Comparison of ENCODE assay signal across 27 cellular contexts in genomic region chr2:236130349-236130998, GRCh38. TPM values are rescaled to one million over a fixed set of nuclear protein-coding genes. Genes with fewer than 3 reads are reported as not detected.
"Had no signal": no experiment of that assay in that cellular context is flagged by ENCODE, and none has a peak within 500 bp of the region (broad histone marks: within the 10 kb centered on the region; RNA-seq: fewer than 3 reads in every experiment).

No MANE protein-coding gene starts in this region.

- H3K36me3 ChIP-seq: breast epithelium had no signal

- H3K9me3 ChIP-seq: breast epithelium had no signal

- H3K27ac ChIP-seq: breast epithelium, SK-N-MC, VCaP had no signal

- DNase-seq: activated CD4-positive, alpha-beta memory T cell treated with anti-CD3 and anti-CD28 coated beads, Interleukin-2, amount 10 ng/mL, durations not matched to agents 7 days and 5 days; activated CD4-positive, alpha-beta T cell treated with anti-CD3 and anti-CD28 coated beads for 36 hours; activated CD4-positive, alpha-beta T cell treated with anti-CD3 and anti-CD28 coated beads, Interleukin-2, amount 50 U/mL, for 1 hour; activated gamma-delta T cell treated with Interleukin-2 at 50 U/mL for 16 hours; activated naive CD4-positive, alpha-beta T cell treated with anti-CD3 and anti-CD28 coated beads, Interleukin-2, amount 50 U/mL, for 16 hours; activated naive CD8-positive, alpha-beta T cell treated with anti-CD3 and anti-CD28 coated beads, Interleukin-2, amount 10 ng/mL, durations not matched to agents 7 days and 5 days; activated T-cell treated with anti-CD3 and anti-CD28 coated beads, Interleukin-2, amount 50 U/mL, for 72 hours; aorta; caudate nucleus; NCI-H1092; NCI-H1417; NCI-H1694; NCI-H2029; NCI-H2107; NCI-H2171 treated with DMSO at 0.1 percent for 48 hours; NCI-H226; NCI-H69; SIG-M5; T-helper 1 cell had no signal

- H3K4me3 ChIP-seq: breast epithelium, SK-N-MC had no signal

- H3K27me3 ChIP-seq: breast epithelium had no signal

- H3K4me1 ChIP-seq: breast epithelium had no signal

RNA-seq across cellular contexts. Expression of gene GBX2, which starts 37.7 kb away (rescaled TPM):
- total RNA-seq: activated CD4-positive, alpha-beta memory T cell treated with anti-CD3 and anti-CD28 coated beads, Interleukin-2, amount 10 ng/mL, durations not matched to agents 7 days and 5 days; activated CD4-positive, alpha-beta T cell treated with anti-CD3 and anti-CD28 coated beads for 36 hours; activated CD8-positive, alpha-beta memory T cell treated with anti-CD3 and anti-CD28 coated beads for 36 hours; activated naive CD8-positive, alpha-beta T cell treated with anti-CD3 and anti-CD28 coated beads, Interleukin-2, amount 10 ng/mL, durations not matched to agents 7 days and 5 days; activated T-cell treated with anti-CD3 and anti-CD28 coated beads, Interleukin-2, amount 50 U/mL, for 72 hours; activated T-helper 2 cell treated with anti-CD3 and anti-CD28 coated beads, Interferon-gamma antibody, Interleukin-2, Interleukin-4, amounts not matched to agents 10 μg/mL and 5 μg/mL and 100 μg/mL, durations not matched to agents 14 hours and 24 hours and 36 hours; aorta; breast epithelium; MCF 10A; OCI-LY7; T-helper 2 cell treated with Interferon-gamma antibody and Interleukin-4, amounts not matched to agents 100 ng/mL and 5 ng/mL, for 36 hours had no signal
